Comparison of ENCODE assay signal across 8 cellular contexts in genomic region chr22:41380993-41381328, GRCh38. TPM values are rescaled to one million over a fixed set of nuclear protein-coding genes. Genes with fewer than 3 reads are reported as not detected.
DNase-seq lines count a peak whose midpoint lies in the region; ATAC-seq, FAIRE-seq and TF ChIP-seq lines count a peak whose summit lies in the region.

No MANE protein-coding gene starts in this region.

- H3K27ac Mint-ChIP-seq in stimulated activated memory B cell treated with anti-CD40 and anti-IgM and Interleukin-4, amounts not matched to agents 10 μg/mL and 1 μg/mL and 100 μg/mL, for 72 hours, result peak overlapping the region; percentile 94

- H3K9me2 ChIP-seq in GM23248 (ENCODE audit: insufficient read depth), result no peaks in the 10 kb centered on the region

- CTCF ChIA-PET in K562 (lab: Yijun Ruan, JAX; ENCODE audit: low intra/inter-chr PET ratio), result interaction anchor here (0.6 kb wide), 1 partner anchor 184 kb away, joined by 3 read pairs; no protein-coding TSS in a partner anchor

- DNase-seq in GM12892 (ENCODE audit: insufficient read length) (no peak), GM23248 (peak; percentile 97), LHCN-M2 (ENCODE audit: low read depth) (peak; percentile 58), K562 (ENCODE audit: extremely low read depth in 1 of 4, low spot score in 3 of 4) (peak in 2 of 4 experiments; percentile 71 to 80), keratinocyte (ENCODE audit: low read depth, low spot score) (peak; percentile 46), GM13976 (ENCODE audit: low spot score) (no peak), NCI-H2081 (lab: John Stamatoyannopoulos, UW) (no peak)

- TF ChIP-seq RAD21 in K562 (CRISPR knock-in tag; conservative IDR thresholded peaks at IDR 0.05 in 1 of 2, IDR thresholded peaks at IDR 0.05 in 1 of 2), result no peak

- no TSS peak for BruUV-seq in K562 (replicated peaks; lab: Mats Ljungman, UMichigan)

- WGBS in GM23248 (ENCODE audit: low coverage in 1 of 2, low lambda C conversion rate in 2 of 2, missing lambda C conversion rate in 2 of 2), 2 experiments, result 0 to 2% methylated on average over 19 to 21 of the region's 22 CpGs
- WGBS in K562 (ENCODE audit: insufficient coverage, low coverage, missing lambda C conversion rate), result 2% methylated on average over 10 of the region's 22 CpGs

- no peaks in the 10 kb centered on the region for H3K9me3 Mint-ChIP-seq in stimulated activated memory B cell treated with anti-CD40 and anti-IgM and Interleukin-4, amounts not matched to agents 10 μg/mL and 1 μg/mL and 100 μg/mL, for 72 hours

- FAIRE-seq in GM12892 (lab: Jason Lieb, UNC) (no peak), K562 (lab: Jason Lieb, UNC) (no peak), keratinocyte (lab: Jason Lieb, UNC) (peak; percentile 86)

- peaks cover 8% of the 10 kb centered on the region; the same call in 1 of the 2 replicates for H3K4me1 ChIP-seq in GM23248 (ENCODE audit: insufficient read depth)
- H3K4me1 ChIP-seq in K562 (replicated peaks in 1 of 2; ENCODE audit: control insufficient read depth in 2 of 2, insufficient read depth in 2 of 2, low read length in 2 of 2), result peaks cover 2 to 28% of the 10 kb centered on the region in 2 experiments; a peak in 4 of 5 replicates
- peaks cover 18% of the 10 kb centered on the region for H3K4me1 ChIP-seq in keratinocyte (ENCODE audit: control insufficient read depth, extremely low read depth, insufficient read depth, low read length)

- intact Hi-C loops in K562 (cut with micrococcal nuclease), result loop anchor here (5.0 kb wide), 1 partner anchor 94 kb away; the partner anchor contains the start of gene RANGAP1

- peak overlapping the region; percentile 60 for H2AFZ ChIP-seq in GM23248
- peak overlapping the region; percentile 87 for H2AFZ ChIP-seq in K562 (ENCODE audit: low read depth, low read length)
- H2AFZ ChIP-seq in keratinocyte (ENCODE audit: control insufficient read depth, low read length), result peak overlapping the region; percentile 89

- no peak for TF ChIP-seq EP300 in K562 (IDR thresholded peaks at IDR 0.05; ENCODE audit: low read length)

- H4K20me1 ChIP-seq in GM23248 (ENCODE audit: insufficient read depth) (no peaks in the 10 kb centered on the region), K562 (replicated peaks; ENCODE audit: control insufficient read depth, insufficient read depth, low read length) (no peaks in the 10 kb centered on the region), keratinocyte (ENCODE audit: control insufficient read depth, extremely low read depth, insufficient read depth, low read length) (no peaks in the 10 kb centered on the region)

- in situ Hi-C loops in GM23248 (cut with MboI), result no loop called here
- in situ Hi-C loops in K562 (cut with MboI), result no loop called here
- in situ Hi-C loops in GM13976 (cut with MboI; ENCODE audit: low sequenced_read_pairs, unreplicated experiment), result no loop called here

- no peaks in the 10 kb centered on the region for H3K9me1 ChIP-seq in K562 (ENCODE audit: control insufficient read depth, insufficient read depth, low read length)
- no peaks in the 10 kb centered on the region for H3K9me1 ChIP-seq in keratinocyte (ENCODE audit: control insufficient read depth, extremely low read depth, insufficient read depth, low read length)

- peak overlapping the region; percentile 82 for H3K4me3 ChIP-seq in GM23248
- peak overlapping the region; percentile 86 for H3K4me3 ChIP-seq in K562
- H3K4me3 ChIP-seq in keratinocyte (ENCODE audit: control insufficient read depth in 2 of 3, extremely low read depth in 1 of 3, insufficient read depth in 2 of 3, low read depth in 1 of 3, low read length in 3 of 3), result peak overlapping the region; percentile 70 to 81 (median 73)

- peak; percentile 69 for ATAC-seq in K562
- peak; percentile 9 for ATAC-seq in stimulated activated memory B cell treated with anti-CD40 and anti-IgM and Interleukin-4, amounts not matched to agents 10 μg/mL and 1 μg/mL and 100 μg/mL, for 72 hours

- H3K27me3 ChIP-seq in GM23248 (replicated peaks; ENCODE audit: insufficient read depth) (no peaks in the 10 kb centered on the region), K562 (ENCODE audit: control insufficient read depth in 2 of 2, insufficient read depth in 2 of 2, low read length in 2 of 2) (no peaks in the 10 kb centered on the region), keratinocyte (ENCODE audit: control insufficient read depth, extremely low read depth, insufficient read depth, low read length) (no peaks in the 10 kb centered on the region)

- peak; percentile 56 for TF ChIP-seq POLR2A in GM12892 (IDR thresholded peaks at IDR 0.05; ENCODE audit: low read depth, low read length)
- TF ChIP-seq POLR2A in K562 (conservative IDR thresholded peaks at IDR 0.05), result peak; percentile 64; the same call in 1 of the 2 replicates

- peaks cover 10% of the 10 kb centered on the region for H3F3A ChIP-seq in GM23248 (ENCODE audit: insufficient read depth)

- peak overlapping the region; percentile 96 for H3K27ac ChIP-seq in GM23248
- peak overlapping the region; percentile 96 for H3K27ac ChIP-seq in K562 (ENCODE audit: extremely low read depth, low read depth, low read length)
- peak overlapping the region; percentile 99 for H3K27ac ChIP-seq in keratinocyte (ENCODE audit: control insufficient read depth, insufficient read depth, low read length)

- peak overlapping the region; percentile 85 for H3K4me2 ChIP-seq in GM23248 (ENCODE audit: unreplicated experiment)
- peak overlapping the region; percentile 90 for H3K4me2 ChIP-seq in K562 (ENCODE audit: insufficient read depth, low read length)
- peak overlapping the region; percentile 98 for H3K4me2 ChIP-seq in keratinocyte (ENCODE audit: control insufficient read depth, extremely low read depth, insufficient read depth, low read depth, low read length)

- no peaks in the 10 kb centered on the region for H3K36me3 Mint-ChIP-seq in stimulated activated memory B cell treated with anti-CD40 and anti-IgM and Interleukin-4, amounts not matched to agents 10 μg/mL and 1 μg/mL and 100 μg/mL, for 72 hours

- H3K4me3 Mint-ChIP-seq in stimulated activated memory B cell treated with anti-CD40 and anti-IgM and Interleukin-4, amounts not matched to agents 10 μg/mL and 1 μg/mL and 100 μg/mL, for 72 hours, result peak overlapping the region; percentile 90

- H3K79me2 ChIP-seq in GM23248 (ENCODE audit: insufficient read depth) (no peaks in the 10 kb centered on the region), K562 (ENCODE audit: control insufficient read depth, insufficient read depth, low read length) (no peaks in the 10 kb centered on the region), keratinocyte (ENCODE audit: control insufficient read depth, insufficient read depth, low read length) (no peaks in the 10 kb centered on the region)

- H3K27me3 Mint-ChIP-seq in stimulated activated memory B cell treated with anti-CD40 and anti-IgM and Interleukin-4, amounts not matched to agents 10 μg/mL and 1 μg/mL and 100 μg/mL, for 72 hours, result no peaks in the 10 kb centered on the region

- H3K4me1 Mint-ChIP-seq in stimulated activated memory B cell treated with anti-CD40 and anti-IgM and Interleukin-4, amounts not matched to agents 10 μg/mL and 1 μg/mL and 100 μg/mL, for 72 hours, result peaks cover 14% of the 10 kb centered on the region

- H3K9me3 ChIP-seq in GM23248 (ENCODE audit: low read depth), result no peaks in the 10 kb centered on the region
- H3K9me3 ChIP-seq in K562 (replicated peaks; ENCODE audit: control insufficient read depth, insufficient read depth, low read depth, low read length), result no peaks in the 10 kb centered on the region
- no peaks in the 10 kb centered on the region for H3K9me3 ChIP-seq in keratinocyte (ENCODE audit: control insufficient read depth, low read depth, low read length)

- H3K9ac ChIP-seq in GM23248 (peak overlapping the region; percentile 89), K562 (ENCODE audit: insufficient read depth in 1 of 2, low read depth in 2 of 2, low read length in 2 of 2) (peak overlapping the region; percentile 89 to 94), keratinocyte (ENCODE audit: control insufficient read depth, extremely low read depth, insufficient read depth, low read length) (peak overlapping the region; percentile 98)

- POLR2A ChIA-PET in K562 (lab: Yijun Ruan, JAX), result interaction anchor here (0.6 to 2.7 kb wide), 9 partner anchors 11 to 223 kb away, joined by 3 to 9 read pairs (median 4); partner anchors contain the start of genes ACO2, PHF5A, TOB2 and ZC3H7B

- dilution Hi-C loops in keratinocyte (cut with MboI; ENCODE audit: extremely low pct_ligation_motif_present, low sequenced_read_pairs), result no loop called here

- TF ChIP-seq CTCF in K562 (IDR thresholded peaks at IDR 0.05 in 2 of 3, conservative IDR thresholded peaks at IDR 0.05 in 1 of 3; ENCODE audit: insufficient read depth in 2 of 3, low read depth in 1 of 3, low read length in 3 of 3), result no peak
- no peak for TF ChIP-seq CTCF in keratinocyte (optimal IDR thresholded peaks at IDR 0.05 in 1 of 3, IDR thresholded peaks at IDR 0.05 in 1 of 3, conservative IDR thresholded peaks at IDR 0.05 in 1 of 3; ENCODE audit: extremely low read depth in 1 of 3, insufficient read depth in 2 of 3, low read length in 3 of 3)
- TF ChIP-seq CTCF in GM13976 (IDR thresholded peaks at IDR 0.05; ENCODE audit: borderline replicate concordance, control extremely low read depth, extremely low read depth, insufficient read depth, missing control alignments), result no peak

- no peaks in the 10 kb centered on the region for H3K36me3 ChIP-seq in GM23248 (ENCODE audit: low read depth)
- H3K36me3 ChIP-seq in K562 (ENCODE audit: control insufficient read depth, insufficient read depth, low read length), result no peaks in the 10 kb centered on the region
- no peaks in the 10 kb centered on the region for H3K36me3 ChIP-seq in keratinocyte (ENCODE audit: control insufficient read depth in 2 of 2, extremely low read depth in 1 of 2, insufficient read depth in 2 of 2, low read length in 2 of 2)

RNA-seq across cellular contexts. Expression of gene TEF, which starts 0.8 kb away (rescaled TPM):
- 1.8 TPM for polyA plus RNA-seq in GM12892 (2012; ENCODE audit: missing spikeins)
- total RNA-seq in GM23248 (2014; rRNA removed; shearing (Covaris generic)), result 4.2 and 4.6 TPM in 2 replicates
- polyA plus RNA-seq in GM23248 (2016; fragmentation: Nextera tagmentation; extraction: Ambion mirVana), result 2.2 and 2.8 TPM in 2 replicates
- 1.8 and 3.3 TPM in 2 replicates for total RNA-seq in LHCN-M2 (2014; rRNA removed)
- 2.6 TPM for polyA plus RNA-seq in LHCN-M2 (2012)
- 1.4 and 6.6 TPM in 2 replicates for total RNA-seq in K562 (2011; cell fraction: chromatin; rRNA removed; ENCODE audit: low replicate concordance)
- total RNA-seq in K562 (2011; cell fraction: nucleolus; rRNA removed), result 2.4 and 2.8 TPM in 2 replicates
- 1.9 and 3.0 TPM in 2 replicates for total RNA-seq in K562 (2011; cell fraction: nucleoplasm; rRNA removed)
- total RNA-seq in K562 (2014; rRNA removed), result 1.2 and 2.0 TPM in 2 replicates
- total RNA-seq in K562 (2014; rRNA removed; fragmentation: Illumina TruSeq; extraction: Trizol), result 0.69 and 0.96 TPM in 2 replicates
- total RNA-seq in K562 (2015; rRNA removed; fragmentation: Illumina TruSeq; extraction: Trizol), result 0.68 and 0.76 TPM in 2 replicates
- total RNA-seq in K562 (2021), result 1.6 and 2.8 TPM in 2 replicates
- polyA plus RNA-seq in K562 (2011; rRNA removed), result 3.1 and 3.2 TPM in 2 replicates
- 1.4 and 4.5 TPM in 2 replicates for polyA plus RNA-seq in K562 (2011; cell fraction: cytosol; rRNA removed)
- polyA plus RNA-seq in K562 (2011; cell fraction: nucleus; rRNA removed), result 4.0 and 5.7 TPM in 2 replicates
- 0.30 and 0.72 TPM in 2 replicates for polyA plus RNA-seq in K562 (2012)
- 1.8 and 2.1 TPM in 2 replicates for polyA plus RNA-seq in K562 (2014; fragmentation: Illumina TruSeq; extraction: Trizol)
- polyA plus RNA-seq in K562 (2014; fragmentation: Nextera tagmentation; extraction: Ambion mirVana), result under 1 TPM; 0.04 to 0.06 TPM
- 0.90 and 1.4 TPM in 2 replicates for polyA plus RNA-seq in K562 (2014; rRNA removed)
- polyA minus RNA-seq in K562 (2011; rRNA and poly(A)+ RNA removed), result 2.7 and 4.1 TPM in 2 replicates
- polyA minus RNA-seq in K562 (2011; cell fraction: cytosol; rRNA and poly(A)+ RNA removed), result 0.67 and 1.4 TPM in 2 replicates
- polyA minus RNA-seq in K562 (2011; cell fraction: nucleus; rRNA and poly(A)+ RNA removed), result 0.67 and 1.2 TPM in 2 replicates
- 8.6 to 12.4 TPM (median 12.0 TPM) in 3 replicates for polyA plus RNA-seq in keratinocyte
- 2.9 TPM for polyA plus RNA-seq in keratinocyte (2011; ENCODE audit: low read depth)
- 6.6 and 12.4 TPM in 2 replicates for polyA plus RNA-seq in keratinocyte (2011; cell fraction: cytosol; rRNA removed)
- polyA plus RNA-seq in keratinocyte (2011; cell fraction: nucleus; rRNA removed), result 5.3 and 15.9 TPM in 2 replicates
- 5.1 and 8.5 TPM in 2 replicates for polyA plus RNA-seq in keratinocyte (2012; ENCODE audit: low replicate concordance)
- polyA minus RNA-seq in keratinocyte, result 17.3 to 62.3 TPM (median 17.4 TPM) in 3 replicates
- 6.5 TPM for polyA minus RNA-seq in keratinocyte (2011; cell fraction: cytosol; rRNA and poly(A)+ RNA removed)
- 3.6 and 11.4 TPM in 2 replicates for polyA minus RNA-seq in keratinocyte (2011; cell fraction: nucleus; rRNA and poly(A)+ RNA removed)

Comparison
In these comparisons a context has a peak if more than half of its experiments do, and no peak if none do; other contexts are left out.
1. DNase-seq: peak in GM23248 (single experiment), LHCN-M2 (single experiment) and keratinocyte (single experiment); none in GM12892 (single experiment), GM13976 (single experiment) and NCI-H2081 (0 of 2).
2. Peak in every context shown above with its lines, with median percentiles within 50 percentile points of each other: H2AFZ ChIP-seq, H3K27ac ChIP-seq, H3K4me2 ChIP-seq, H3K4me3 ChIP-seq and H3K9ac ChIP-seq.